27 cellular contexts compared by ENCODE assay signal in the genomic region with DNA sequence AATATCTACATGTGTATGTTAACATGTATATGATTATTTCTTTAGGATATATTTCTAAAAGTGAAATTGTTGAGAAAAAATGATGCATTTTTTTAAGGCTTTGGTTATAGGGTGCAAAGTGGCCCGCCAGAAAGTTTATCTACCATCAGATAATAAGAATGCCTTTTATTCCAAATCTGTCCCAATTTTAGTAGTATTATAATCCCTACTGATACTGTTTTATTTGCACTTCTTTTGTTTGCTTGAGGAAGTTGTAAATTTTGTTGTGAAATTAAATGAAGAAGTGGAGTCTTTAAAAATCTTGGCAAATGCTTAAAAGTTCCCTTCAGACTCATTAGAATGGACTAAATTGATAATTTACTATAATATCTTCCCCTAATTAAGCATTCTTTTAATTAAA.
"Had no signal": no experiment of that assay in that cellular context is flagged by ENCODE, and none has a peak within 500 bp of the region (broad histone marks: within the 10 kb centered on the region; RNA-seq: fewer than 3 reads in every experiment).

No MANE protein-coding gene starts in this region.

- H3K4me3 ChIP-seq: colonic mucosa, pancreas, prostate gland, stomach, thyroid gland had no signal

- H3K4me1 ChIP-seq: prostate gland had no signal

- FAIRE-seq: bronchial epithelial cell, frontal cortex, pancreas, small intestine had no signal

- ATAC-seq: activated CD4-positive, CD25-positive, alpha-beta regulatory T cell treated with anti-CD3 and anti-CD28 coated beads, Interleukin-2, amount 50 U/mL, for 24 hours; left cardiac atrium; naive thymus-derived CD4-positive, alpha-beta T cell; pancreas; sciatic nerve; stimulated activated memory B cell treated with anti-CD40 and anti-IgM and Interleukin-4, amounts not matched to agents 10 μg/mL and 1 μg/mL and 100 μg/mL, for 72 hours had no signal

- DNase-seq: activated CD4-positive, alpha-beta T cell treated with anti-CD3 and anti-CD28 coated beads for 48 hours; activated CD4-positive, alpha-beta T cell treated with anti-CD3 and anti-CD28 coated beads, Interleukin-2, amount 50 U/mL, for 48 hours; activated CD8-positive, alpha-beta memory T cell treated with anti-CD3 and anti-CD28 coated beads for 24 hours; activated effector memory CD4-positive, alpha-beta T cell treated with Interleukin-2 at 50 U/mL for 16 hours; activated naive CD4-positive, alpha-beta T cell treated with Interleukin-2 at 50 U/mL for 16 hours; anterior cingulate cortex; cerebellar nuclear complex; colonic mucosa; effector CD8-positive, alpha-beta T cell; islet precursor cell; left cardiac atrium; midbrain; naive thymus-derived CD4-positive, alpha-beta T cell; nucleus accumbens; pancreas; retina; small intestine; stimulated activated CD4-positive, alpha-beta T cell treated with anti-CD3 and anti-CD28 coated beads, Interleukin-4, amount 100 ng/mL, for 24 hours; stomach; thyroid gland; WERI-Rb-1 had no signal

- H3K36me3 ChIP-seq: colonic mucosa, pancreas, prostate gland, stomach, thyroid gland had no signal

- H3K27ac ChIP-seq: colonic mucosa, pancreas, prostate gland, stomach, thyroid gland, WERI-Rb-1 had no signal

- H3K9me3 ChIP-seq: colonic mucosa, pancreas, prostate gland, stomach, thyroid gland had no signal

- H3K27me3 ChIP-seq: colonic mucosa, pancreas, stomach, thyroid gland had no signal
